9 cellular contexts compared by ENCODE assay signal in the genomic region with DNA sequence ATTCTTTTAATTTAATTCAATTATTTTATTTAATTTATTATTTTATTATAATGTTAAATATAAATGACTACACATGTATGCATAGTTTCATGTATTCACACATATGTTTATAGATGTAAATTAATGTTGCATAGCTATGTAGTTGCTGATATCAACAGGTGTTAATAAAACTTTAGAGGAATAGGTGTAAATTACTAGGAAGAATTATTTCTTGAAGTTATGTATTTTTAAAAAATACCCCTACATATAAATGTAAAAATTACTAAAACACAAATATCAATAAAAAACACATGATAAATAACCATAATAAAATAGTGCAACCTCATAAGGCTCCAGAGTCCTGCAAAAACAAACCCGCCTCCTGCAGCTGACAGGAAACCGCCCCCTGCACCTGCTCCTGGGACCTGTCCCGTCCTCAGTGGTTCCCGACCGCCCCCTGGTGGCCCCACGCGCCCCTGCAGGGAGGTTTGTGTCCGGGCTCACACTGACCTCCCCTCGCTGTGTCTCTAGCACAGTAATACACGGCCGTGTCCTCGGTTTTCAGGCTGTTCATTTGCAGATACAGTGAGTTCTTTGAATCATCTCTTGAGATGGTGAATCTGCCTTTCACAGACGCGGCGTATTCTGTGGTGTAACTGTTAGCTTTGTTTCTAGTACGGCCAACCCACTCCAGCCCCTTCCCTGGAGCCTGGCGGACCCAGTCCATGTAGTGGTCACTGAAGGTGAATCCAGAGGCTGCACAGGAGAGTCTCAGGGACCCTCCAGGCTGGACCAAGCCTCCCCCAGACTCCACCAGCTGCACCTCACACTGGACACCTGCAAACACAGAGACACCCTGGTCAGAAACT.
DNase-seq lines count a peak whose midpoint lies in the region; ATAC-seq, FAIRE-seq and TF ChIP-seq lines count a peak whose summit lies in the region.
"Had no signal": no experiment of that assay in that cellular context is flagged by ENCODE, and none has a peak within 500 bp of the region (broad histone marks: within the 10 kb centered on the region; RNA-seq: fewer than 3 reads in every experiment).

No MANE protein-coding gene starts in this region.

- H3K27ac ChIP-seq in kidney (ENCODE audit: low read depth in 2 of 2, low read length in 2 of 2) = no peak overlapping the region
- H3K27ac ChIP-seq: SK-N-MC had no signal

- intact Hi-C loops in kidney (cut with DNase I) = no loop called here

- H3K9ac ChIP-seq in kidney (ENCODE audit: low read length in 2 of 2) = no peak overlapping the region

- no peak overlapping the region for H3K4me3 ChIP-seq in kidney (ENCODE audit: low read length in 2 of 2)
- H3K4me3 ChIP-seq: SK-N-MC had no signal

- no peaks in the 10 kb centered on the region for H3K9me3 ChIP-seq in kidney (ENCODE audit: control insufficient read depth in 1 of 2, low read length in 2 of 2)

- in situ Hi-C loops in KBM-7 (cut with MboI; ENCODE audit: low pct_unique_long_range_greater_than_20kb, low sequenced_read_pairs) = no loop called here

- peak; percentile 90 for FAIRE-seq in kidney (lab: Jason Lieb, UNC)

- no peak for ATAC-seq in HG02588 (IDR thresholded peaks at IDR 0.05; ENCODE audit: unreplicated experiment)

- H3K4me1 ChIP-seq in kidney (ENCODE audit: control insufficient read depth in 1 of 2, insufficient read depth in 1 of 2, low read depth in 1 of 2, low read length in 2 of 2) = no peaks in the 10 kb centered on the region

- DNase-seq in ELF-1 (ENCODE audit: low read depth, low spot score) (peak; percentile 20), KBM-7 (peak; percentile 82), SK-N-DZ (ENCODE audit: low spot score) (peak; percentile 35), kidney (peak; percentile 79), mesenteric fat pad (ENCODE audit: low spot score) (no peak)
- DNase-seq in activated naive CD4-positive, alpha-beta T cell (lab: John Stamatoyannopoulos, UW) = peak; percentile 49 to 68 (median 60)
- DNase-seq in stimulated activated CD8-positive, alpha-beta memory T cell treated with anti-CD3 and anti-CD28 coated beads, Interleukin-2, amount 100 ng/mL, for 1 hour (ENCODE audit: low read depth in 2 of 2) = peak; percentile 43 to 50

- TF ChIP-seq CTCF in kidney (IDR thresholded peaks at IDR 0.05; ENCODE audit: borderline replicate concordance, extremely low read depth, insufficient read depth) = peak; percentile 61

- H3K36me3 ChIP-seq in kidney (ENCODE audit: control insufficient read depth in 1 of 2, insufficient read depth in 2 of 2, low read length in 2 of 2) = no peaks in the 10 kb centered on the region
